Comparison of ENCODE assay signal across 8 cellular contexts in the genomic region with DNA sequence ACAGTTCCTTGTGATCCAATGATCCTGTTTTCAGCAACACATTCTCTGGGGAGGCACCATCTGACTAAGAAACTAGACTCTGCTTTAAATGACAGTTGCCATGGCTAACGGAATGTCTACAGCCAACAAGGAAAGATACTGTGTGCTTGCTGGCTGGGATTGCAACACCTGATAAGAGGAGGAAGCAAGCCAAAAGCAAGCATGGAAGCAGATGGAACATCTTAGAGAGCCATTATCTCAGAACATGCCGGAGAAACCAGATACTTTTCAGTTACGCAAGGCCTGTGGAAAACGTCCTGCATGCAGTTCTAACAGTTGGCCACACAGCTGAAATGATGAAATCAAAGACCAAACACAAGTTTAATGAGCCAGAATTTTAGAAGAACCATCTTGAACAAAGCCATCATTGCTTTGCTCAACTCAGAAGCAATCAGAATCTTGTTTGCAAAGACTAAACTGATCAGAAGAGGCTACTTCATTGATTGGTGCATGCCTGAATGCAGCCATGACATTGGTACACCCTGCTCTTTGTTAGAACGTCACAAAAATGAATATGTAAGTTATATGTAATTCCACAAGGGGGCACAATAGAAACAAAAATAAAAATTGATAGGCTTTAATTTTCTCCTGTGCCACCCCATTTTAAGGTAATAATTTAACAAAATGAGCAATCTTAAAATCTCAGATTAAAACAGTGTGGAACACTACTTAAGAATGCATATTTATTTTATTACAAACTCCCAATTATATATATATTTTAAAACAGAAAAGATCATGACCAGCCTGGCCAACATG. TPM values are rescaled to one million over a fixed set of nuclear protein-coding genes. Genes with fewer than 3 reads are reported as not detected.
DNase-seq lines count a peak whose midpoint lies in the region; ATAC-seq and TF ChIP-seq lines count a peak whose summit lies in the region.

No MANE protein-coding gene starts in this region.

- no peaks in the 10 kb centered on the region for H3K9me3 Mint-ChIP-seq in activated B cell treated with CpG ODN at 0.5 μM for 24 hours

- no peak overlapping the region for H3K27ac Mint-ChIP-seq in activated B cell treated with CpG ODN at 0.5 μM for 24 hours

- POLR2A ChIA-PET in activated B cell treated with CpG ODN at 0.5 μM for 24 hours (lab: Charles Lee): no interaction called here

- peak; percentile 75 for TF ChIP-seq CTCF in C4-2B (conservative IDR thresholded peaks at IDR 0.05)
- TF ChIP-seq CTCF in activated B cell treated with CpG ODN at 0.5 μM for 24 hours (IDR thresholded peaks at IDR 0.05): no peak
- peak in 2 of 3 donors; percentile 19 to 74 for TF ChIP-seq CTCF in omental fat pad (IDR thresholded peaks at IDR 0.05)

- H3K4me3 Mint-ChIP-seq in activated B cell treated with CpG ODN at 0.5 μM for 24 hours: no peak overlapping the region

- ATAC-seq in GM18498 (IDR thresholded peaks at IDR 0.05; ENCODE audit: unreplicated experiment) (peak; percentile 88), HG02840 (IDR thresholded peaks at IDR 0.05; ENCODE audit: low FRiP score, unreplicated experiment) (peak; percentile 62), activated B cell treated with CpG ODN at 0.5 μM for 24 hours (ENCODE audit: low read depth) (peak; percentile 81), omental fat pad (ENCODE audit: low FRiP score) (peak; percentile 94)

- CTCF ChIA-PET in activated B cell treated with CpG ODN at 0.5 μM for 24 hours (lab: Charles Lee): interaction anchor here (0.6 to 5.9 kb wide), 4 partner anchors 114 to 1228 kb away, joined by 3 to 57 read pairs (median 8); no protein-coding TSS in a partner anchor

- H3K4me1 Mint-ChIP-seq in activated B cell treated with CpG ODN at 0.5 μM for 24 hours: no peaks in the 10 kb centered on the region

- no peak overlapping the region for H3K27ac ChIP-seq in C4-2B

- peaks cover 4% of the 10 kb centered on the region for H3K27me3 Mint-ChIP-seq in activated B cell treated with CpG ODN at 0.5 μM for 24 hours

- intact Hi-C loops in activated B cell treated with CpG ODN at 0.5 μM for 24 hours (cut with micrococcal nuclease): loop anchor here (1.0 to 5.0 kb wide), 7 partner anchors 58 to 1227 kb away; a partner anchor contains a TSS

- H3K36me3 Mint-ChIP-seq in activated B cell treated with CpG ODN at 0.5 μM for 24 hours (ENCODE audit: low read depth): no peaks in the 10 kb centered on the region

- DNase-seq in NCI-H2196 (lab: John Stamatoyannopoulos, UW; ENCODE audit: unreplicated experiment): peak; percentile 64
- DNase-seq in activated B cell treated with CpG ODN at 0.5 μM for 24 hours: no peak
- peak; percentile 57 for DNase-seq in foreskin melanocyte
- DNase-seq in omental fat pad (ENCODE audit: low spot score): peak; percentile 45
- DNase-seq in NK-92 (lab: John Stamatoyannopoulos, UW; ENCODE audit: unreplicated experiment): no peak

RNA-seq across cellular contexts. Expression of a gene that starts 50.8 kb away (rescaled TPM):
- total RNA-seq in activated B cell treated with CpG ODN at 0.5 μM for 24 hours (not detected in 2 replicates), omental fat pad (10 to 100 TPM; 12.8 to 51.2 (median 13.8) TPM)

RNA-seq across cellular contexts. Expression of a gene that starts 57.9 kb away (rescaled TPM):
- total RNA-seq in activated B cell treated with CpG ODN at 0.5 μM for 24 hours: 54.7 and 59.7 TPM in 2 replicates
- 10 to 100 TPM; 46.5 to 56.6 (median 52.7) TPM for total RNA-seq in omental fat pad

Comparison
In these comparisons a context has a peak if more than half of its experiments do, and no peak if none do; other contexts are left out.
1. DNase-seq: peak in NCI-H2196 (single experiment), foreskin melanocyte (single experiment) and omental fat pad (single experiment); none in activated B cell treated with CpG ODN at 0.5 μM for 24 hours (single experiment) and NK-92 (single experiment).
2. RNA of a gene that starts 50.8 kb away (total RNA-seq): 12.8 to 51.2 TPM in omental fat pad; not detected in activated B cell treated with CpG ODN at 0.5 μM for 24 hours; every median in the first group is over 10 times any median in the second.
3. Peak in every context shown above with its lines, with median percentiles within 50 percentile points of each other: ATAC-seq.